17 cellular contexts compared by ENCODE assay signal in genomic region chr14:75537071-75537470, GRCh38. TPM values are rescaled to one million over a fixed set of nuclear protein-coding genes. Genes with fewer than 3 reads are reported as not detected.
DNase-seq lines count a peak whose midpoint lies in the region; ATAC-seq, FAIRE-seq and TF ChIP-seq lines count a peak whose summit lies in the region.
"Had no signal": no experiment of that assay in that cellular context is flagged by ENCODE, and none has a peak within 500 bp of the region (broad histone marks: within the 10 kb centered on the region; RNA-seq: fewer than 3 reads in every experiment).

No MANE protein-coding gene starts in this region.

- no peak overlapping the region for H2AFZ ChIP-seq in hepatocyte

- FAIRE-seq in HTR-8/SVneo (lab: Jason Lieb, UNC), result no peak
- FAIRE-seq: islet of Langerhans had no signal

- H3K4me3 Mint-ChIP-seq in activated naive CD4-positive, alpha-beta T cell treated with anti-CD3 and anti-CD28 coated beads for 36 hours, result no peak overlapping the region
- H3K4me3 Mint-ChIP-seq: nephron progenitor cell had no signal

- TF ChIP-seq CTCF in Peyer's patch (IDR thresholded peaks at IDR 0.05), result no peak
- no peak for TF ChIP-seq CTCF in hepatocyte (IDR thresholded peaks at IDR 0.05; ENCODE audit: poor library complexity)
- TF ChIP-seq CTCF in suprapubic skin (IDR thresholded peaks at IDR 0.05), result no peak

- H3K9me3 ChIP-seq in Peyer's patch, result no peaks in the 10 kb centered on the region
- H3K9me3 ChIP-seq in hepatocyte (ENCODE audit: low read depth), result no peaks in the 10 kb centered on the region
- H3K9me3 ChIP-seq in suprapubic skin, result no peaks in the 10 kb centered on the region
- H3K9me3 ChIP-seq: body of pancreas had no signal

- no peaks in the 10 kb centered on the region for H3K79me2 ChIP-seq in hepatocyte

- no peak for TF ChIP-seq POLR2A in Peyer's patch (IDR thresholded peaks at IDR 0.05)
- no peak for TF ChIP-seq POLR2A in suprapubic skin (IDR thresholded peaks at IDR 0.05)

- H3K27ac ChIP-seq in Peyer's patch (peak overlapping the region; percentile 22 to 90 (median 66)), hepatocyte (peak overlapping the region; percentile 94), suprapubic skin (peak overlapping the region; percentile 87)

- H3K4me1 Mint-ChIP-seq in activated naive CD4-positive, alpha-beta T cell treated with anti-CD3 and anti-CD28 coated beads for 36 hours (ENCODE audit: low read depth), result peaks cover 90% of the 10 kb centered on the region

- H3K9me2 ChIP-seq in hepatocyte (replicated peaks; ENCODE audit: insufficient read depth), result no peaks in the 10 kb centered on the region

- H3K4me1 ChIP-seq in Peyer's patch, result peaks cover 0 to 12% (median 6%) of the 10 kb centered on the region in 4 donors
- H3K4me1 ChIP-seq in hepatocyte (ENCODE audit: insufficient read depth), result peaks cover 23% of the 10 kb centered on the region
- H3K4me1 ChIP-seq in suprapubic skin, result peaks cover 15% of the 10 kb centered on the region

- intact Hi-C loops in activated naive CD4-positive, alpha-beta T cell treated with anti-CD3 and anti-CD28 coated beads for 36 hours (cut with micrococcal nuclease), result no loop called here

- no peak overlapping the region for H3K4me3 ChIP-seq in Peyer's patch
- H3K4me3 ChIP-seq in hepatocyte, result no peak overlapping the region
- H3K4me3 ChIP-seq in suprapubic skin, result no peak overlapping the region
- H3K4me3 ChIP-seq: body of pancreas had no signal

- WGBS in hepatocyte (ENCODE audit: low lambda C conversion rate, missing lambda C conversion rate), result 85% methylated on average over 4 of the region's 4 CpGs
- 71% methylated on average over 4 of the region's 4 CpGs for WGBS in suprapubic skin

- CTCF ChIA-PET in activated naive CD4-positive, alpha-beta T cell treated with anti-CD3 and anti-CD28 coated beads for 36 hours (lab: Charles Lee), result no interaction called here

- H3K27me3 Mint-ChIP-seq in activated naive CD4-positive, alpha-beta T cell treated with anti-CD3 and anti-CD28 coated beads for 36 hours (ENCODE audit: low read depth), result no peaks in the 10 kb centered on the region

- DNase-seq in activated naive CD4-positive, alpha-beta T cell treated with anti-CD3 and anti-CD28 coated beads for 36 hours, result no peak
- DNase-seq in activated naive CD4-positive, alpha-beta T cell treated with anti-CD3 and anti-CD28 coated beads, Interleukin-2, amount 50 U/mL, for 72 hours (ENCODE audit: low spot score in 2 of 2), result no peak
- DNase-seq in Peyer's patch (no peak), hepatocyte (ENCODE audit: low spot score) (no peak), suprapubic skin (ENCODE audit: low spot score in 2 of 2) (no peak), NCI-H526 (lab: John Stamatoyannopoulos, UW) (no peak), HTR-8/SVneo (ENCODE audit: insufficient read length, low spot score) (no peak)
- DNase-seq: body of pancreas; cortex of kidney; NCI-H1417 treated with DMSO at 0.1 percent for 48 hours; NCI-H2227 treated with DMSO at 0.1 percent for 48 hours; nephron progenitor cell; stimulated activated naive CD4-positive, alpha-beta T cell treated with Interleukin-2 at 50 U/mL for 16 hours had no signal

- peaks cover 74% of the 10 kb centered on the region for H3K36me3 Mint-ChIP-seq in activated naive CD4-positive, alpha-beta T cell treated with anti-CD3 and anti-CD28 coated beads for 36 hours (ENCODE audit: low read depth)
- peaks cover 24 to 66% of the 10 kb centered on the region in 2 donors for H3K36me3 Mint-ChIP-seq in activated naive CD4-positive, alpha-beta T cell treated with anti-CD3 and anti-CD28 coated beads, Interleukin-2, amount 50 U/mL, for 72 hours

- no peak for TF ChIP-seq EP300 in suprapubic skin (IDR thresholded peaks at IDR 0.05)

- H3K27me3 ChIP-seq in Peyer's patch, result no peaks in the 10 kb centered on the region
- no peaks in the 10 kb centered on the region for H3K27me3 ChIP-seq in hepatocyte
- no peaks in the 10 kb centered on the region for H3K27me3 ChIP-seq in suprapubic skin
- H3K27me3 ChIP-seq: body of pancreas had no signal

- no peaks in the 10 kb centered on the region for H3K9me3 Mint-ChIP-seq in activated naive CD4-positive, alpha-beta T cell treated with anti-CD3 and anti-CD28 coated beads for 36 hours
- no peaks in the 10 kb centered on the region for H3K9me3 Mint-ChIP-seq in activated naive CD4-positive, alpha-beta T cell treated with anti-CD3 and anti-CD28 coated beads, Interleukin-2, amount 50 U/mL, for 72 hours
- H3K9me3 Mint-ChIP-seq: nephron progenitor cell had no signal

- H3K36me3 ChIP-seq in Peyer's patch (no peaks in the 10 kb centered on the region), hepatocyte (replicated peaks; ENCODE audit: insufficient read depth, low read depth) (no peaks in the 10 kb centered on the region), suprapubic skin (no peaks in the 10 kb centered on the region)

- no peak for ATAC-seq in activated naive CD4-positive, alpha-beta T cell treated with anti-CD3 and anti-CD28 coated beads, Interleukin-2, amount 50 U/mL, for 72 hours
- no peak for ATAC-seq in HG02884 (IDR thresholded peaks at IDR 0.05; ENCODE audit: unreplicated experiment)
- ATAC-seq: body of pancreas had no signal

- H4K20me1 ChIP-seq in hepatocyte (ENCODE audit: insufficient read depth, poor library complexity, severe bottlenecking), result no peaks in the 10 kb centered on the region

- H3K4me2 ChIP-seq in hepatocyte, result no peak overlapping the region

- H3K27ac Mint-ChIP-seq in activated naive CD4-positive, alpha-beta T cell treated with anti-CD3 and anti-CD28 coated beads for 36 hours, result peak overlapping the region; percentile 81
- peak overlapping the region in 1 of 2 donors; percentile 8 for H3K27ac Mint-ChIP-seq in activated naive CD4-positive, alpha-beta T cell treated with anti-CD3 and anti-CD28 coated beads, Interleukin-2, amount 50 U/mL, for 72 hours
- H3K27ac Mint-ChIP-seq: nephron progenitor cell had no signal

RNA-seq across cellular contexts. Expression of gene BATF, which starts 14.8 kb away (rescaled TPM):
- total RNA-seq in activated naive CD4-positive, alpha-beta T cell treated with anti-CD3 and anti-CD28 coated beads for 36 hours, result 100 to 1,000 TPM; 178 to 179 TPM
- total RNA-seq in activated naive CD4-positive, alpha-beta T cell treated with anti-CD3 and anti-CD28 coated beads, Interleukin-2, amount 50 U/mL, for 72 hours, result 100 to 1,000 TPM in 1 of 2 donors, 10 to 100 TPM in 1; 93.6 to 165 TPM
- total RNA-seq in Peyer's patch (10 to 100 TPM in 1 of 4 donors, 1 to 10 TPM in 2, not detected in 1; 3.1 to 28.1 (median 5.9) TPM), hepatocyte (0.60 TPM in 1 of 2 replicates, not detected in the other), suprapubic skin (1 to 10 TPM in 3 of 4 donors, not detected in 1; 1.1 to 4.2 (median 1.1) TPM)
- polyA plus RNA-seq in hepatocyte, result 3.1 and 3.6 TPM in 2 replicates
- total RNA-seq: body of pancreas, epithelial cell of proximal tubule had no signal
- polyA plus RNA-seq: AG04450 had no signal

RNA-seq across cellular contexts. Expression of gene FLVCR2, which starts 41.3 kb away (rescaled TPM):
- 10 to 100 TPM in 1 of 2 experiments, 1 to 10 TPM in 1; 5.8 to 10.4 TPM for total RNA-seq in activated naive CD4-positive, alpha-beta T cell treated with anti-CD3 and anti-CD28 coated beads for 36 hours
- 10 to 100 TPM; 11.6 to 18.3 TPM for total RNA-seq in activated naive CD4-positive, alpha-beta T cell treated with anti-CD3 and anti-CD28 coated beads, Interleukin-2, amount 50 U/mL, for 72 hours
- 100 to 1,000 TPM in 2 of 4 donors, 10 to 100 TPM in 2; 14.9 to 130 (median 98.8) TPM for total RNA-seq in Peyer's patch
- total RNA-seq in hepatocyte, result 10.1 and 16.1 TPM in 2 replicates
- polyA plus RNA-seq in hepatocyte, result 7.7 and 9.5 TPM in 2 replicates
- total RNA-seq in suprapubic skin, result 10 to 100 TPM in 3 of 4 donors, 1 to 10 TPM in 1; 9.0 to 23.4 (median 17.4) TPM
